ENCODE assay signal across 10 cellular contexts in the genomic region with DNA sequence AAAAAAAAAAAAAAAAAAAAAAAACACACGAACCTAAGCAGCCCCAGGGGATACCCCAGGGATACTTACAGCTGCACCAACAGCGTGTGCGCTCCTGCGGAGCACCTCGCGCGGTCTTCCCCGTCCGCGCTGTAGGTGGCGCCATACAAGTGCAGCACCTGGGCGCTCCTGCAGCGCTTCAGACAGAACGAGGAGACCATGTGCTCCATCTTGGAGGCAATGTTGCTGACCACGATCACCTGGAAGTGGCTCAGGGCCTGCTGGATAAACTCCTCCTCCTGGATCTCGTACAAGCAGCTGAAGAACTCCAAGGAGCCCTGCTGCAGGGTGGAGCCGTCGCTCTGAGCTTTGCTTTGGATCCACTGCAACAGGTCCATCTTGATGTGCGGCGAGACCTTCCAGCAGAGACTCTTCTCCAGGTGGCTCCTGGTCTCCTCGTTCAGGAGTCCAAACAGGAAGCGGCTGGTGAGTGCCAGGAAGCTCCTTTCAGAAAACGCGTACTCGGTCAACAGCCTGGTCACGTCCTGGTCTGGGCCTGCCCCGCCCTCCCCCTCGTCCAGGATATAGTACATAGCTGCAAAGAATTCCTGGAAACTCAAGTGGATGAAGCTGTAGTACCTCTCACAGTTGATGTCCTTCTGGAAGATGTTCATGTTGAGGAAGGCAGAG. TPM values are rescaled to one million over a fixed set of nuclear protein-coding genes. Genes with fewer than 3 reads are reported as not detected.
DNase-seq lines count a peak whose midpoint lies in the region; ATAC-seq and TF ChIP-seq lines count a peak whose summit lies in the region.
"Had no signal": no experiment of that assay in that cellular context is flagged by ENCODE, and none has a peak within 500 bp of the region (broad histone marks: within the 10 kb centered on the region; RNA-seq: fewer than 3 reads in every experiment).

No MANE protein-coding gene starts in this region.

- no peak overlapping the region for H3K27ac Mint-ChIP-seq in glutamatergic neuron (ENCODE audit: unreplicated experiment)

- no peaks in the 10 kb centered on the region for H3K36me3 Mint-ChIP-seq in glutamatergic neuron (ENCODE audit: unreplicated experiment)

- no peak for ATAC-seq in GM18868 (IDR thresholded peaks at IDR 0.05; ENCODE audit: unreplicated experiment)
- ATAC-seq: left lung had no signal

- no peak overlapping the region for H3K4me3 Mint-ChIP-seq in glutamatergic neuron (ENCODE audit: unreplicated experiment)

- no peaks in the 10 kb centered on the region for H3K27me3 Mint-ChIP-seq in glutamatergic neuron (ENCODE audit: unreplicated experiment)

- DNase-seq in stimulated activated CD4-positive, alpha-beta T cell treated with anti-CD3 and anti-CD28 coated beads, Interleukin-4, amount 100 ng/mL, for 48 hours (ENCODE audit: low read depth in 2 of 2): peak; percentile 3 to 5
- no peak for DNase-seq in stimulated activated CD4-positive, alpha-beta T cell treated with anti-CD3 and anti-CD28 coated beads, Interleukin-4, amount 100 ng/mL, for 4 hours
- DNase-seq in RPMI8226 (peak; percentile 49), glutamatergic neuron (peak; percentile 47), NCI-H1092 (lab: John Stamatoyannopoulos, UW) (no peak), GM10266 (ENCODE audit: extremely low spot score) (no peak), amniotic stem cell (lab: John Stamatoyannopoulos, UW) (no peak)
- DNase-seq: central memory CD4-positive, alpha-beta T cell; left lung had no signal

- H3K9me3 Mint-ChIP-seq in glutamatergic neuron (ENCODE audit: unreplicated experiment): peaks cover 2% of the 10 kb centered on the region

- TF ChIP-seq CTCF in glutamatergic neuron (IDR thresholded peaks at IDR 0.05; ENCODE audit: partially characterized antibody, unreplicated experiment) (peak; percentile 52), GM10266 (IDR thresholded peaks at IDR 0.05; ENCODE audit: control insufficient read depth, insufficient read depth, low read depth, missing control alignments) (no peak)

- no peaks in the 10 kb centered on the region for H3K4me1 Mint-ChIP-seq in glutamatergic neuron (ENCODE audit: low read depth, unreplicated experiment)

RNA-seq across cellular contexts. Expression of a gene that starts 14.5 kb away (rescaled TPM):
- total RNA-seq in glutamatergic neuron (ENCODE audit: unreplicated experiment): 0.12 TPM

RNA-seq across cellular contexts. Expression of a gene that starts 58.0 kb away (rescaled TPM):
- 61.5 TPM for total RNA-seq in glutamatergic neuron (ENCODE audit: unreplicated experiment)

Comparison
In these comparisons a context has a peak if more than half of its experiments do, and no peak if none do; other contexts are left out.
1. DNase-seq: peak in stimulated activated CD4-positive, alpha-beta T cell treated with anti-CD3 and anti-CD28 coated beads, Interleukin-4, amount 100 ng/mL, for 48 hours (2 of 2), RPMI8226 (single experiment) and glutamatergic neuron (single experiment); none in stimulated activated CD4-positive, alpha-beta T cell treated with anti-CD3 and anti-CD28 coated beads, Interleukin-4, amount 100 ng/mL, for 4 hours (0 of 2), NCI-H1092 (single experiment), GM10266 (single experiment) and amniotic stem cell (single experiment).